ENCODE assay signal across 29 cellular contexts in the genomic region with DNA sequence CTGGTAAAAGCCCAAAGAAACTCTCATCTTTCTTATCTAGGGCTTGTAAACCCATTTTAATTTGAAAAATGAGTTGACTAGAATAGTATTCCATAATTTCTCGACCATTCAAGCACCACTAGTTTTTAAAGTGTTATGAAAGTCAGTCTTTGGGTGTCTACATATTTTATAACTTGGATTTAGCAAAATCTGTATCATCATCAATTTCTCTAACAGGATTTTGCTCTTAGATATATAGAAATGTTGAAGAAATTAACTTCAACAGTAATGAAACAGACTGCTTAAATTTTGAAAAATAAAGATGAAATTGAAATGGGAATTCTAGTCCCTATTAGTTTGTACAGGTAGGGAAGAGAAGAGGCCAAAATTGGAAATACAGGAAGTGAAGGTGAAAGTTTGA. TPM values are rescaled to one million over a fixed set of nuclear protein-coding genes. Genes with fewer than 3 reads are reported as not detected.
"Had no signal": no experiment of that assay in that cellular context is flagged by ENCODE, and none has a peak within 500 bp of the region (broad histone marks: within the 10 kb centered on the region; RNA-seq: fewer than 3 reads in every experiment).

No MANE protein-coding gene starts in this region.

- FAIRE-seq: frontal cortex had no signal

- H3K4me1 ChIP-seq: breast epithelium had no signal

- ATAC-seq: activated CD4-positive, alpha-beta T cell treated with anti-CD3 and anti-CD28 coated beads for 36 hours; activated naive CD4-positive, alpha-beta T cell treated with anti-CD3 and anti-CD28 coated beads, Interleukin-2, amount 50 U/mL, for 72 hours; activated T-helper 17 cell treated with anti-CD3 and anti-CD28 coated beads, Interleukin-2, amount 50 U/mL, for 72 hours; esophagus mucosa; T-helper 17 cell had no signal

- H3K36me3 ChIP-seq: breast epithelium had no signal

- H3K27ac ChIP-seq: ascending aorta, breast epithelium, cardiac muscle cell, coronary artery, dorsolateral prefrontal cortex had no signal

- H3K9me3 ChIP-seq: ascending aorta, breast epithelium had no signal

- H3K4me3 ChIP-seq: ascending aorta, breast epithelium, cardiac muscle cell, coronary artery, dorsolateral prefrontal cortex had no signal

- DNase-seq: activated CD4-positive, alpha-beta memory T cell treated with anti-CD3 and anti-CD28 coated beads, Interleukin-2, amount 10 ng/mL, durations not matched to agents 7 days and 5 days; activated CD4-positive, alpha-beta T cell treated with anti-CD3 and anti-CD28 coated beads for 36 hours; activated CD4-positive, alpha-beta T cell treated with anti-CD3 and anti-CD28 coated beads, Interleukin-2, amount 10 ng/mL, durations not matched to agents 24 days and 14 days; activated CD4-positive, alpha-beta T cell treated with anti-CD3 and anti-CD28 coated beads, Interleukin-2, amount 50 U/mL, for 4 hours; activated CD4-positive, CD25-positive, alpha-beta regulatory T cell; activated CD4-positive, CD25-positive, alpha-beta regulatory T cell treated with anti-CD3 and anti-CD28 coated beads, Interleukin-2, amount 50 U/mL, for 72 hours; activated CD8-positive, alpha-beta memory T cell treated with anti-CD3 and anti-CD28 coated beads, Interleukin-2, amount 50 U/mL, for 48 hours; activated effector memory CD4-positive, alpha-beta T cell treated with Interleukin-2 at 50 U/mL for 16 hours; activated gamma-delta T cell treated with Interleukin-2 at 50 U/mL for 16 hours; activated naive CD4-positive, alpha-beta T cell treated with anti-CD3 and anti-CD28 coated beads for 36 hours; activated naive CD8-positive, alpha-beta T cell treated with anti-CD3 and anti-CD28 coated beads, Interleukin-2, amount 10 ng/mL, durations not matched to agents 7 days and 5 days; activated T-cell treated with anti-CD3 and anti-CD28 coated beads for 4 hours; activated T-cell treated with anti-CD3 and anti-CD28 coated beads, Interleukin-2, amount 50 U/mL, for 24 hours; dorsolateral prefrontal cortex; effector memory CD4-positive, alpha-beta T cell; endodermal cell; foreskin fibroblast; head of caudate nucleus; T-helper 1 cell; T-helper 17 cell; T1000 had no signal

- H3K27me3 ChIP-seq: ascending aorta, breast epithelium, cardiac muscle cell had no signal

RNA-seq across cellular contexts. Expression of a gene that starts 32.8 kb away (rescaled TPM):
- total RNA-seq: activated CD4-positive, alpha-beta memory T cell treated with anti-CD3 and anti-CD28 coated beads, Interleukin-2, amount 10 ng/mL, durations not matched to agents 7 days and 5 days; activated CD4-positive, alpha-beta T cell treated with anti-CD3 and anti-CD28 coated beads, Interleukin-2, amount 10 ng/mL, durations not matched to agents 24 days and 14 days; activated naive CD4-positive, alpha-beta T cell treated with anti-CD3 and anti-CD28 coated beads for 36 hours; activated naive CD8-positive, alpha-beta T cell treated with anti-CD3 and anti-CD28 coated beads, Interleukin-2, amount 10 ng/mL, durations not matched to agents 7 days and 5 days; activated T-helper 17 cell treated with anti-CD3 and anti-CD28 coated beads, Interleukin-2, amount 50 U/mL, for 72 hours had no signal
